ENCODE assay signal across 8 cellular contexts in the genomic region with DNA sequence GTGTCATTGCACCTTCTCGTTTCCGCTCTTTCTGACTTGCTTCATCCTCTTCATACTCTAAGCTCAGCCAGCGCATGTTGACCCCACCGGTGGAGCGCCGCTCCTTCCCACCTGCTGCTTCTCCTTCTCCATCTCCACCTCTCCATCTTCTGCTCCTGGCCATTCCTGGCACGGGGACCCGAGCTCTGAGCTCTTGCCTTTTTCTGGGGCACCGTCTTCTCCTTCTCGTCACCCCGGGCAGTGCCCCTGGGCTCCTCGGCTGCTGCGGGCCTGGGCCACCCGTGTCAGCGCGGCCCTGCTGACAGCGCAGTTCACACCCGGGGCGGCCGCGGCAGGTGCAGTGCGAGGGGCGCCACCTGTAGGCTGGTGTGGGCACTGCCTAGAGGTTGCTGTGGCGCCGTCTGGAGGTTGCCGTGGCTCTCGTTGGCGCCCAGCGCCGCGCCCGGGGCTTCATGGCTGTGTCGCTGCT. TPM values are rescaled to one million over a fixed set of nuclear protein-coding genes. Genes with fewer than 3 reads are reported as not detected.
A peak's percentile ranks its signal among the peaks of the same experiment; 100 is the strongest.
DNase-seq lines count a peak whose midpoint lies in the region; ATAC-seq and TF ChIP-seq lines count a peak whose summit lies in the region.
"Not testable (repeated sequence)": the region's sequence is repeated elsewhere in the genome, so short reads cannot be mapped to it uniquely, and the experiment has no call there.

No MANE protein-coding gene starts in this region.

- DNase-seq in T-helper 2 cell treated with Interferon-gamma antibody and Interleukin-4, amounts not matched to agents 5 μg/mL and 100 μg/mL, for 36 hours (ENCODE audit: low spot score) = peak; percentile 56
- DNase-seq in activated gamma-delta T cell treated with Interleukin-2 at 50 U/mL for 16 hours (peak; percentile 16), Right ventricle myocardium superior (peak; percentile 61), testis (peak; percentile 13)
- not testable (repeated sequence) for DNase-seq in trophoblast cell

- not testable (repeated sequence) for H3K4ac ChIP-seq in trophoblast cell (ENCODE audit: low read depth, low read length)

- not testable (repeated sequence) for H3K23ac ChIP-seq in trophoblast cell (ENCODE audit: low read length)

- intact Hi-C loops in Right ventricle myocardium superior (cut with DNase I); testis (cut with DNase I; ENCODE audit: low total_unique reads): not testable (repeated sequence)

- not testable (repeated sequence) for H3K4me3 ChIP-seq in trophoblast cell (ENCODE audit: low read depth, low read length); testis

- H3K4me2 ChIP-seq in trophoblast cell (ENCODE audit: low read length) = peak overlapping the region; percentile 36

- not testable (repeated sequence) for TF ChIP-seq POLR2A in testis (IDR thresholded peaks at IDR 0.05)

- peak overlapping the region; percentile 62 for H3K27ac Mint-ChIP-seq in T-helper 2 cell treated with Interferon-gamma antibody and Interleukin-4, amounts not matched to agents 5 μg/mL and 100 μg/mL, for 36 hours

- H3K9me3 ChIP-seq in trophoblast cell (ENCODE audit: insufficient read depth, low read depth, low read length); testis: not testable (repeated sequence)

- not testable (repeated sequence) for H3K79me1 ChIP-seq in trophoblast cell (ENCODE audit: low read length)

- H3K9me3 Mint-ChIP-seq in T-helper 2 cell treated with Interferon-gamma antibody and Interleukin-4, amounts not matched to agents 5 μg/mL and 100 μg/mL, for 36 hours = not testable (repeated sequence)

- not testable (repeated sequence) for H2BK120ac ChIP-seq in trophoblast cell (ENCODE audit: insufficient read depth, low read length, poor library complexity)

- H3K36me3 ChIP-seq in trophoblast cell (ENCODE audit: control insufficient read depth in 1 of 2, insufficient read depth in 2 of 2, low read length in 2 of 2); testis (ENCODE audit: low read depth, missing control alignments): not testable (repeated sequence)

- H3K27ac ChIP-seq in trophoblast cell (ENCODE audit: low read depth, low read length); testis: not testable (repeated sequence)

- H2BK5ac ChIP-seq in trophoblast cell (ENCODE audit: low read depth, low read length, poor library complexity) = not testable (repeated sequence)

- not testable (repeated sequence) for H3K18ac ChIP-seq in trophoblast cell (ENCODE audit: low read length)

- not testable (repeated sequence) for H2BK12ac ChIP-seq in trophoblast cell (ENCODE audit: low read length)

- WGBS in trophoblast cell (ENCODE audit: extremely low coverage, insufficient coverage, insufficient read length) = no CpG with 5 or more reads among the region's 33 CpGs
- 33 to 35% methylated on average over 14 to 17 of the region's 33 CpGs for WGBS in testis, 2 donors

- H3K27me3 ChIP-seq in trophoblast cell (ENCODE audit: insufficient read depth, low read length); testis: not testable (repeated sequence)

- H4K8ac ChIP-seq in trophoblast cell (ENCODE audit: low read depth, low read length) = not testable (repeated sequence)

- not testable (repeated sequence) for H4K91ac ChIP-seq in trophoblast cell (ENCODE audit: low read depth, low read length)

- not testable (repeated sequence) for H3K14ac ChIP-seq in trophoblast cell (ENCODE audit: low read length)

- H3K36me3 Mint-ChIP-seq in T-helper 2 cell treated with Interferon-gamma antibody and Interleukin-4, amounts not matched to agents 5 μg/mL and 100 μg/mL, for 36 hours (ENCODE audit: low read depth) = not testable (repeated sequence)

- not testable (repeated sequence) for H2AK5ac ChIP-seq in trophoblast cell (ENCODE audit: low read length)

- H3K4me1 Mint-ChIP-seq in T-helper 2 cell treated with Interferon-gamma antibody and Interleukin-4, amounts not matched to agents 5 μg/mL and 100 μg/mL, for 36 hours (ENCODE audit: low read depth) = not testable (repeated sequence)

- ATAC-seq in GM18511 (IDR thresholded peaks at IDR 0.05; ENCODE audit: unreplicated experiment) (peak; percentile 96), GM21619 (IDR thresholded peaks at IDR 0.05; ENCODE audit: unreplicated experiment) (peak; percentile 86), HG03159 (IDR thresholded peaks at IDR 0.05; ENCODE audit: unreplicated experiment) (peak; percentile 96), Right ventricle myocardium superior (ENCODE audit: poor library complexity) (peak; percentile 99)

- not testable (repeated sequence) for H3K9ac ChIP-seq in trophoblast cell (ENCODE audit: low read length)

- not testable (repeated sequence) for H3K4me1 ChIP-seq in trophoblast cell (ENCODE audit: control insufficient read depth in 1 of 2, insufficient read depth in 2 of 2, low read length in 2 of 2); testis

- not testable (repeated sequence) for H2AFZ ChIP-seq in trophoblast cell (ENCODE audit: insufficient read depth, low read length, poor library complexity)

- H3K79me2 ChIP-seq in trophoblast cell (ENCODE audit: control insufficient read depth, insufficient read depth, low read length, poor library complexity) = not testable (repeated sequence)

- not testable (repeated sequence) for H4K12ac ChIP-seq in trophoblast cell (ENCODE audit: low read depth, low read length)

- TF ChIP-seq CTCF in testis (IDR thresholded peaks at IDR 0.05) = not testable (repeated sequence)

- H3K4me3 Mint-ChIP-seq in T-helper 2 cell treated with Interferon-gamma antibody and Interleukin-4, amounts not matched to agents 5 μg/mL and 100 μg/mL, for 36 hours = peak overlapping the region; percentile 58

- not testable (repeated sequence) for H3K27me3 Mint-ChIP-seq in T-helper 2 cell treated with Interferon-gamma antibody and Interleukin-4, amounts not matched to agents 5 μg/mL and 100 μg/mL, for 36 hours (ENCODE audit: low read depth)

RNA-seq across cellular contexts. Expression of a gene that starts 1.6 kb away (rescaled TPM):
- total RNA-seq in Right ventricle myocardium superior = 0.19 TPM
- polyA plus RNA-seq in trophoblast cell (2013) = 1.1 and 1.2 TPM in 2 replicates
- total RNA-seq in testis = 10 to 100 TPM; 12.6 to 21.3 TPM
- 11.3 TPM for polyA plus RNA-seq in testis (ENCODE audit: insufficient read depth, low read depth, low replicate concordance)

RNA-seq across cellular contexts. Expression of a gene that starts 38.8 kb away (rescaled TPM):
- total RNA-seq in Right ventricle myocardium superior (378 TPM), testis (100 to 1,000 TPM; 497 to 515 TPM)
- polyA plus RNA-seq in trophoblast cell (2013) = 248 and 259 TPM in 2 replicates
- polyA plus RNA-seq in testis (ENCODE audit: insufficient read depth, low read depth, low replicate concordance) = 358 TPM

Comparison
In these comparisons a context has a peak if more than half of its experiments do, and no peak if none do; other contexts are left out.
1. RNA of a gene that starts 1.6 kb away (total RNA-seq): 12.6 to 21.3 TPM in testis; 0.19 TPM in Right ventricle myocardium superior (single experiment); every median in the first group is over 10 times any median in the second.
2. Peak in every context shown above with its lines, with median percentiles within 50 percentile points of each other: ATAC-seq.